Comparison of ENCODE assay signal across 21 cellular contexts in genomic region chr22:33112606-33113005, GRCh38. TPM values are rescaled to one million over a fixed set of nuclear protein-coding genes. Genes with fewer than 3 reads are reported as not detected.
DNase-seq lines count a peak whose midpoint lies in the region; ATAC-seq and TF ChIP-seq lines count a peak whose summit lies in the region.
"Had no signal": no experiment of that assay in that cellular context is flagged by ENCODE, and none has a peak within 500 bp of the region (broad histone marks: within the 10 kb centered on the region; RNA-seq: fewer than 3 reads in every experiment).

No MANE protein-coding gene starts in this region.

- WGBS in testis, 2 donors: 22 to 42% methylated on average over 1 of the region's 1 CpG

- H3K4me1 ChIP-seq in neural progenitor cell: peaks cover 17% of the 10 kb centered on the region
- no peaks in the 10 kb centered on the region for H3K4me1 ChIP-seq in testis
- H3K4me1 ChIP-seq: Peyer's patch, thyroid gland had no signal

- H3K36me3 ChIP-seq in neural progenitor cell (no peaks in the 10 kb centered on the region), testis (ENCODE audit: low read depth, missing control alignments) (no peaks in the 10 kb centered on the region)
- H3K36me3 ChIP-seq: cardiac muscle cell, Peyer's patch, thyroid gland had no signal

- H3K9ac ChIP-seq in neural progenitor cell: no peak overlapping the region

- no peaks in the 10 kb centered on the region for H3K9me3 ChIP-seq in neural progenitor cell (ENCODE audit: low read depth)
- no peaks in the 10 kb centered on the region for H3K9me3 ChIP-seq in testis
- H3K9me3 ChIP-seq: Peyer's patch, thyroid gland had no signal

- peaks cover 38% of the 10 kb centered on the region for H3K4me1 Mint-ChIP-seq in neural progenitor cell
- H3K4me1 Mint-ChIP-seq: activated CD8-positive, alpha-beta memory T cell treated with anti-CD3 and anti-CD28 coated beads, Interleukin-2, amount 10 ng/mL, durations not matched to agents 7 days and 5 days had no signal

- no peaks in the 10 kb centered on the region for H3F3A ChIP-seq in neural progenitor cell (ENCODE audit: low read depth)

- TF ChIP-seq POLR2A in testis (IDR thresholded peaks at IDR 0.05): no peak

- DNase-seq in NCI-H2107 treated with DMSO at 0.1 percent for 48 hours (lab: John Stamatoyannopoulos, UW; ENCODE audit: unreplicated experiment) (peak; percentile 72), NCI-H2107 (lab: John Stamatoyannopoulos, UW) (no peak), NCI-H1694 (lab: John Stamatoyannopoulos, UW) (peak; percentile 26), NCI-H748 (lab: John Stamatoyannopoulos, UW; ENCODE audit: unreplicated experiment) (peak; percentile 88), neural progenitor cell (ENCODE audit: low spot score) (no peak), testis (no peak)
- DNase-seq: activated CD4-positive, alpha-beta T cell treated with anti-CD3 and anti-CD28 coated beads for 4 hours; activated CD8-positive, alpha-beta memory T cell treated with anti-CD3 and anti-CD28 coated beads, Interleukin-2, amount 10 ng/mL, durations not matched to agents 7 days and 5 days; DND-41; H9; immature natural killer cell; NCI-H526; occipital lobe; Peyer's patch; right cardiac atrium; thyroid gland had no signal

- no peak overlapping the region for H3K27ac ChIP-seq in neural progenitor cell
- no peak overlapping the region for H3K27ac ChIP-seq in testis
- H3K27ac ChIP-seq: cardiac muscle cell, Peyer's patch, thyroid gland had no signal

- intact Hi-C loops in testis (cut with DNase I; ENCODE audit: low total_unique reads): no loop called here

- H3K9me3 Mint-ChIP-seq in neural progenitor cell: no peaks in the 10 kb centered on the region
- H3K9me3 Mint-ChIP-seq: H9; stimulated activated memory B cell treated with anti-CD40 and anti-IgM and Interleukin-4, amounts not matched to agents 10 μg/mL and 1 μg/mL and 100 μg/mL, for 72 hours had no signal

- no peak overlapping the region for H3K4me3 Mint-ChIP-seq in neural progenitor cell
- H3K4me3 Mint-ChIP-seq: activated CD8-positive, alpha-beta memory T cell treated with anti-CD3 and anti-CD28 coated beads, Interleukin-2, amount 10 ng/mL, durations not matched to agents 7 days and 5 days; H9; stimulated activated memory B cell treated with anti-CD40 and anti-IgM and Interleukin-4, amounts not matched to agents 10 μg/mL and 1 μg/mL and 100 μg/mL, for 72 hours had no signal

- no peaks in the 10 kb centered on the region for H3K27me3 ChIP-seq in neural progenitor cell
- no peaks in the 10 kb centered on the region for H3K27me3 ChIP-seq in testis
- H3K27me3 ChIP-seq: cardiac muscle cell, Peyer's patch, thyroid gland had no signal

- H3K27me3 Mint-ChIP-seq in neural progenitor cell (ENCODE audit: insufficient read depth, low read depth): peaks cover 4% of the 10 kb centered on the region
- H3K27me3 Mint-ChIP-seq: activated CD8-positive, alpha-beta memory T cell treated with anti-CD3 and anti-CD28 coated beads, Interleukin-2, amount 10 ng/mL, durations not matched to agents 7 days and 5 days; stimulated activated memory B cell treated with anti-CD40 and anti-IgM and Interleukin-4, amounts not matched to agents 10 μg/mL and 1 μg/mL and 100 μg/mL, for 72 hours had no signal

- peak overlapping the region; percentile 42 for H3K4me2 ChIP-seq in neural progenitor cell

- H2AFZ ChIP-seq in neural progenitor cell (replicated peaks): no peak overlapping the region

- peak overlapping the region; percentile 38 for H3K27ac Mint-ChIP-seq in neural progenitor cell
- H3K27ac Mint-ChIP-seq: activated CD8-positive, alpha-beta memory T cell treated with anti-CD3 and anti-CD28 coated beads, Interleukin-2, amount 10 ng/mL, durations not matched to agents 7 days and 5 days; H9; stimulated activated memory B cell treated with anti-CD40 and anti-IgM and Interleukin-4, amounts not matched to agents 10 μg/mL and 1 μg/mL and 100 μg/mL, for 72 hours had no signal

- no peaks in the 10 kb centered on the region for H3K36me3 Mint-ChIP-seq in neural progenitor cell
- H3K36me3 Mint-ChIP-seq: activated CD8-positive, alpha-beta memory T cell treated with anti-CD3 and anti-CD28 coated beads, Interleukin-2, amount 10 ng/mL, durations not matched to agents 7 days and 5 days; immature natural killer cell; stimulated activated memory B cell treated with anti-CD40 and anti-IgM and Interleukin-4, amounts not matched to agents 10 μg/mL and 1 μg/mL and 100 μg/mL, for 72 hours had no signal

- ATAC-seq in HG02678 (IDR thresholded peaks at IDR 0.05; ENCODE audit: unreplicated experiment) (no peak), HG03039 (IDR thresholded peaks at IDR 0.05; ENCODE audit: unreplicated experiment) (no peak)
- ATAC-seq: activated CD8-positive, alpha-beta memory T cell treated with anti-CD3 and anti-CD28 coated beads, Interleukin-2, amount 10 ng/mL, durations not matched to agents 7 days and 5 days; HepG2; right cardiac atrium; stimulated activated memory B cell treated with anti-CD40 and anti-IgM and Interleukin-4, amounts not matched to agents 10 μg/mL and 1 μg/mL and 100 μg/mL, for 72 hours had no signal

- H3K4me3 ChIP-seq in neural progenitor cell: no peak overlapping the region
- H3K4me3 ChIP-seq in testis: no peak overlapping the region
- H3K4me3 ChIP-seq: cardiac muscle cell, Peyer's patch, thyroid gland had no signal

- H4K20me1 ChIP-seq in neural progenitor cell (ENCODE audit: low read depth): no peaks in the 10 kb centered on the region

- TF ChIP-seq CTCF in neural progenitor cell (IDR thresholded peaks at IDR 0.05): no peak
- TF ChIP-seq CTCF in testis (IDR thresholded peaks at IDR 0.05): no peak

- no peaks in the 10 kb centered on the region for H3K79me2 ChIP-seq in neural progenitor cell (ENCODE audit: low read depth)

RNA-seq across cellular contexts. Expression of gene SYN3, which starts 54.4 kb away (rescaled TPM):
- total RNA-seq in neural progenitor cell (ENCODE audit: low replicate concordance) (3.1 and 4.0 TPM in 2 replicates), testis (10 to 100 TPM in 1 of 2 donors, 1 to 10 TPM in 1; 3.6 to 16.7 TPM)
- 9.4 TPM for polyA plus RNA-seq in testis (ENCODE audit: insufficient read depth, low read depth, low replicate concordance)
- total RNA-seq: activated CD8-positive, alpha-beta memory T cell treated with anti-CD3 and anti-CD28 coated beads, Interleukin-2, amount 10 ng/mL, durations not matched to agents 7 days and 5 days; Peyer's patch had no signal
- polyA plus RNA-seq: immature natural killer cell had no signal

Comparison
In these comparisons a context has a peak if more than half of its experiments do, and no peak if none do; other contexts are left out.
1. DNase-seq: peak in NCI-H2107 treated with DMSO at 0.1 percent for 48 hours (single experiment), NCI-H1694 (single experiment) and NCI-H748 (single experiment); none in NCI-H2107 (single experiment), neural progenitor cell (single experiment) and testis (single experiment).